8 cellular contexts compared by ENCODE assay signal in genomic region chr4:75724867-75725724, GRCh38. TPM values are rescaled to one million over a fixed set of nuclear protein-coding genes. Genes with fewer than 3 reads are reported as not detected.
A peak's percentile ranks its signal among the peaks of the same experiment; 100 is the strongest.
DNase-seq lines count a peak whose midpoint lies in the region; ATAC-seq and TF ChIP-seq lines count a peak whose summit lies in the region.

No MANE protein-coding gene starts in this region.

- H3K36me3 ChIP-seq in BJ (ENCODE audit: control insufficient read depth, insufficient read depth, low read length) (no peaks in the 10 kb centered on the region), fibroblast of lung (ENCODE audit: control insufficient read depth, insufficient read depth, low read length) (no peaks in the 10 kb centered on the region)
- H3K36me3 ChIP-seq in naive thymus-derived CD4-positive, alpha-beta T cell (ENCODE audit: control insufficient read depth in 2 of 3, insufficient read depth in 3 of 3, low read length in 3 of 3), result peaks cover 0 to 6% (median 0%) of the 10 kb centered on the region in 3 experiments

- no peaks in the 10 kb centered on the region for H4K20me1 ChIP-seq in fibroblast of lung (ENCODE audit: control insufficient read depth, extremely low read depth, insufficient read depth, low read length)

- no peaks in the 10 kb centered on the region for H3K9me3 ChIP-seq in fibroblast of lung (ENCODE audit: control insufficient read depth, insufficient read depth, low read depth, low read length)
- H3K9me3 ChIP-seq in naive thymus-derived CD4-positive, alpha-beta T cell (ENCODE audit: control insufficient read depth in 2 of 3, low read length in 3 of 3), result no peaks in the 10 kb centered on the region

- H3K27ac ChIP-seq in fibroblast of lung (ENCODE audit: insufficient read depth, low read length), result peak overlapping the region; percentile 99
- H3K27ac ChIP-seq in naive thymus-derived CD4-positive, alpha-beta T cell (ENCODE audit: low read depth, low read length), result peak overlapping the region; percentile 91

- no peak for TF ChIP-seq CTCF in BJ (IDR thresholded peaks at IDR 0.05; ENCODE audit: insufficient read depth, low read depth, low read length)
- no peak for TF ChIP-seq CTCF in fibroblast of lung (conservative IDR thresholded peaks at IDR 0.05 in 1 of 2, IDR thresholded peaks at IDR 0.05 in 1 of 2; ENCODE audit: low read depth in 1 of 2, low read length in 2 of 2)

- H3K27me3 ChIP-seq in BJ (ENCODE audit: control insufficient read depth, insufficient read depth, low read length), result no peaks in the 10 kb centered on the region
- no peaks in the 10 kb centered on the region for H3K27me3 ChIP-seq in fibroblast of lung (ENCODE audit: control insufficient read depth, insufficient read depth, low read length)
- H3K27me3 ChIP-seq in naive thymus-derived CD4-positive, alpha-beta T cell (ENCODE audit: control insufficient read depth in 2 of 2, insufficient read depth in 2 of 2, low read length in 2 of 2), result no peaks in the 10 kb centered on the region

- H3K9me3 Mint-ChIP-seq in naive thymus-derived CD4-positive, alpha-beta T cell, result peaks cover 0 to 4% (median 0%) of the 10 kb centered on the region in 11 donors
- H3K9me3 Mint-ChIP-seq in stimulated activated effector memory CD8-positive, alpha-beta T cell treated with anti-CD3 and anti-CD28 coated beads, Interleukin-12 subunit alpha, Interleukin-12 subunit beta, amount 100 ng/mL, for 72 hours, result no peaks in the 10 kb centered on the region

- H3K4me2 ChIP-seq in fibroblast of lung (ENCODE audit: extremely low read depth, insufficient read depth, low read length), result peak overlapping the region; percentile 82

- H3K4me1 ChIP-seq in fibroblast of lung (ENCODE audit: control insufficient read depth, extremely low read depth, insufficient read depth, low read length), result peaks cover 5% of the 10 kb centered on the region
- peaks cover 25 to 30% of the 10 kb centered on the region in 2 donors for H3K4me1 ChIP-seq in naive thymus-derived CD4-positive, alpha-beta T cell (ENCODE audit: control insufficient read depth in 2 of 2, insufficient read depth in 2 of 2, low read length in 2 of 2)

- peak overlapping the region; percentile 97 to 100 (median 99) for H3K27ac Mint-ChIP-seq in naive thymus-derived CD4-positive, alpha-beta T cell
- peak overlapping the region; percentile 100 for H3K27ac Mint-ChIP-seq in stimulated activated effector memory CD8-positive, alpha-beta T cell treated with anti-CD3 and anti-CD28 coated beads, Interleukin-12 subunit alpha, Interleukin-12 subunit beta, amount 100 ng/mL, for 72 hours

- peak overlapping the region; percentile 99 for H3K9ac ChIP-seq in fibroblast of lung (ENCODE audit: insufficient read depth, low read length)

- CTCF ChIA-PET in BJ (lab: Yijun Ruan, JAX), result interaction anchor here (0.6 to 2.9 kb wide), 16 partner anchors 9 to 147 kb away, joined by 3 to 25 read pairs (median 5); partner anchors contain the start of gene G3BP2
- CTCF ChIA-PET in naive thymus-derived CD4-positive, alpha-beta T cell (lab: Charles Lee), result interaction anchor here (0.6 to 2.4 kb wide), 11 partner anchors 8 to 210 kb away, joined by 3 to 12 read pairs (median 6); partner anchors contain the start of genes CDKL2, RCHY1 and THAP6

- H3K79me2 ChIP-seq in fibroblast of lung (ENCODE audit: control insufficient read depth, insufficient read depth, low read length), result peaks cover 54% of the 10 kb centered on the region

- ATAC-seq in GM19043 (IDR thresholded peaks at IDR 0.05; ENCODE audit: low read depth, unreplicated experiment), result peak; percentile 42
- peak; percentile 69 for ATAC-seq in HG03354 (IDR thresholded peaks at IDR 0.05; ENCODE audit: poor library complexity, severe bottlenecking, unreplicated experiment)
- ATAC-seq in naive thymus-derived CD4-positive, alpha-beta T cell, result peak; percentile 19
- peak; percentile 71 for ATAC-seq in stimulated activated effector memory CD8-positive, alpha-beta T cell treated with anti-CD3 and anti-CD28 coated beads, Interleukin-12 subunit alpha, Interleukin-12 subunit beta, amount 100 ng/mL, for 72 hours

- intact Hi-C loops in naive thymus-derived CD4-positive, alpha-beta T cell (cut with micrococcal nuclease), result loop anchor here (1.0 to 5.0 kb wide), 18 partner anchors 16 to 1432 kb away; partner anchors contain the start of genes CDKL2 (in 2 of the 2), G3BP2 (in 2 of the 2), NUP54 (in 2 of the 2) and RCHY1 (in 2 of the 2)

- H3K36me3 Mint-ChIP-seq in naive thymus-derived CD4-positive, alpha-beta T cell, result peaks cover 0 to 16% (median 0%) of the 10 kb centered on the region in 5 donors
- peaks cover 25% of the 10 kb centered on the region for H3K36me3 Mint-ChIP-seq in stimulated activated effector memory CD8-positive, alpha-beta T cell treated with anti-CD3 and anti-CD28 coated beads, Interleukin-12 subunit alpha, Interleukin-12 subunit beta, amount 100 ng/mL, for 72 hours

- H2AFZ ChIP-seq in fibroblast of lung (ENCODE audit: low read length), result peak overlapping the region; percentile 43

- POLR2A ChIA-PET in BJ (lab: Charles Lee), result interaction anchor here (0.6 to 2.2 kb wide), 2 partner anchors 10 to 23 kb away, joined by 3 to 11 read pairs; no protein-coding TSS in a partner anchor
- POLR2A ChIA-PET in naive thymus-derived CD4-positive, alpha-beta T cell (lab: Charles Lee), result interaction anchor here (0.6 to 9.6 kb wide), 15 partner anchors 8 to 228 kb away, joined by 3 to 148 read pairs (median 4); partner anchors contain the start of genes CDKL2, G3BP2, NAAA and RCHY1

- peaks cover 32 to 65% (median 59%) of the 10 kb centered on the region in 7 donors for H3K4me1 Mint-ChIP-seq in naive thymus-derived CD4-positive, alpha-beta T cell
- peaks cover 44% of the 10 kb centered on the region for H3K4me1 Mint-ChIP-seq in stimulated activated effector memory CD8-positive, alpha-beta T cell treated with anti-CD3 and anti-CD28 coated beads, Interleukin-12 subunit alpha, Interleukin-12 subunit beta, amount 100 ng/mL, for 72 hours

- H3K4me3 Mint-ChIP-seq in naive thymus-derived CD4-positive, alpha-beta T cell, result peak overlapping the region; percentile 93 to 100 (median 100)
- H3K4me3 Mint-ChIP-seq in stimulated activated effector memory CD8-positive, alpha-beta T cell treated with anti-CD3 and anti-CD28 coated beads, Interleukin-12 subunit alpha, Interleukin-12 subunit beta, amount 100 ng/mL, for 72 hours, result peak overlapping the region; percentile 99

- DNase-seq in BJ (ENCODE audit: low read depth) (no peak), NOMO-1 (lab: John Stamatoyannopoulos, UW; ENCODE audit: unreplicated experiment in 2 of 2) (peak; percentile 59 to 64), activated T-helper 1 cell treated with Interleukin-2 at 50 U/mL for 16 hours (ENCODE audit: low read depth) (peak; percentile 15), fibroblast of lung (ENCODE audit: low read depth in 2 of 2) (peak; percentile 72 to 84)
- peak in 7 of 9 donors; percentile 19 to 70 (median 29) for DNase-seq in naive thymus-derived CD4-positive, alpha-beta T cell
- DNase-seq in stimulated activated effector memory CD8-positive, alpha-beta T cell treated with anti-CD3 and anti-CD28 coated beads, Interleukin-12 subunit alpha, Interleukin-12 subunit beta, amount 100 ng/mL, for 72 hours (ENCODE audit: low spot score in 2 of 2), result peak; percentile 45 to 84

- H3K4me3 ChIP-seq in BJ (ENCODE audit: low read depth, low read length) (peak overlapping the region; percentile 91), fibroblast of lung (replicated peaks in 1 of 4; ENCODE audit: control extremely low read depth in 1 of 4, insufficient read depth in 1 of 4, low read depth in 3 of 4, low read length in 4 of 4) (peak overlapping the region; percentile 88 to 96 (median 93))
- H3K4me3 ChIP-seq in naive thymus-derived CD4-positive, alpha-beta T cell (ENCODE audit: low read length), result peak overlapping the region; percentile 87

- H3K27me3 Mint-ChIP-seq in naive thymus-derived CD4-positive, alpha-beta T cell, result peaks cover 0 to 4% (median 0%) of the 10 kb centered on the region in 5 donors

RNA-seq across cellular contexts. Expression of gene USO1, which starts 0.7 kb away (rescaled TPM):
- polyA plus RNA-seq in BJ (2011; rRNA removed) (41.3 and 90.3 TPM in 2 replicates), fibroblast of lung (83.5 and 130 TPM in 2 replicates)
- 27.6 and 32.5 TPM in 2 replicates for polyA minus RNA-seq in BJ (2011; rRNA and poly(A)+ RNA removed)
- 101 and 123 TPM in 2 replicates for total RNA-seq in fibroblast of lung
- polyA plus RNA-seq in fibroblast of lung (2012), result 56.4 and 82.8 TPM in 2 replicates
- polyA minus RNA-seq in fibroblast of lung (ENCODE audit: low replicate concordance), result 24.2 and 27.1 TPM in 2 replicates
- 10 to 100 TPM; 17.8 to 54.8 (median 35.0) TPM for total RNA-seq in naive thymus-derived CD4-positive, alpha-beta T cell
- polyA plus RNA-seq in naive thymus-derived CD4-positive, alpha-beta T cell, result 10 to 100 TPM; 23.8 to 27.4 TPM

RNA-seq across cellular contexts. Expression of gene G3BP2, which starts 51.9 kb away (rescaled TPM):
- 57.6 and 117 TPM in 2 replicates for polyA plus RNA-seq in BJ (2011; rRNA removed)
- polyA minus RNA-seq in BJ (2011; rRNA and poly(A)+ RNA removed), result 34.3 and 41.0 TPM in 2 replicates
- total RNA-seq in fibroblast of lung, result 140 and 143 TPM in 2 replicates
- 124 and 143 TPM in 2 replicates for polyA plus RNA-seq in fibroblast of lung
- 85.9 and 98.8 TPM in 2 replicates for polyA plus RNA-seq in fibroblast of lung (2012)
- polyA minus RNA-seq in fibroblast of lung (ENCODE audit: low replicate concordance), result 10.6 and 12.2 TPM in 2 replicates
- total RNA-seq in naive thymus-derived CD4-positive, alpha-beta T cell, result 100 to 1,000 TPM; 161 to 299 (median 167) TPM
- polyA plus RNA-seq in naive thymus-derived CD4-positive, alpha-beta T cell, result 100 to 1,000 TPM; 115 TPM

Comparison
In these comparisons a context has a peak if more than half of its experiments do, and no peak if none do; other contexts are left out.
1. ATAC-seq: peak in every context shown above with its lines; median percentile 71 in stimulated activated effector memory CD8-positive, alpha-beta T cell treated with anti-CD3 and anti-CD28 coated beads, Interleukin-12 subunit alpha, Interleukin-12 subunit beta, amount 100 ng/mL, for 72 hours; 69 in HG03354; 42 in GM19043; 19 in naive thymus-derived CD4-positive, alpha-beta T cell.